ENCODE assay signal across 16 cellular contexts in genomic region chr6:154227862-154228520, GRCh38.
DNase-seq lines count a peak whose midpoint lies in the region; ATAC-seq and TF ChIP-seq lines count a peak whose summit lies in the region.
"Had no signal": no experiment of that assay in that cellular context is flagged by ENCODE, and none has a peak within 500 bp of the region (broad histone marks: within the 10 kb centered on the region; RNA-seq: fewer than 3 reads in every experiment).

No MANE protein-coding gene starts in this region.

- intact Hi-C loops in activated CD4-positive, alpha-beta memory T cell treated with anti-CD3 and anti-CD28 coated beads for 36 hours (cut with micrococcal nuclease): no loop called here
- intact Hi-C loops in CD4-positive, alpha-beta memory T cell (cut with micrococcal nuclease): no loop called here
- intact Hi-C loops in tibial artery (cut with DNase I; ENCODE audit: low total_unique reads): no loop called here

- H3K27ac ChIP-seq in CD4-positive, alpha-beta memory T cell (ENCODE audit: low read depth, low read length): no peak overlapping the region
- H3K27ac ChIP-seq in tibial artery: no peak overlapping the region
- H3K27ac ChIP-seq: BLaER1, PC-9 had no signal

- DNase-seq in activated CD4-positive, alpha-beta memory T cell treated with anti-CD3 and anti-CD28 coated beads for 36 hours: no peak
- DNase-seq in activated CD4-positive, alpha-beta memory T cell treated with anti-CD3 and anti-CD28 coated beads, Interleukin-2, amount 10 ng/mL, durations not matched to agents 7 days and 5 days: no peak
- DNase-seq in CD4-positive, alpha-beta memory T cell: no peak
- DNase-seq in activated naive CD8-positive, alpha-beta T cell treated with anti-CD3 and anti-CD28 coated beads for 36 hours: no peak
- no peak for DNase-seq in natural killer cell treated with Interleukin-12 subunit alpha and Interleukin-12 subunit beta and Interleukin-15 and Interleukin-18, amount 100 ng/mL, for 72 hours (ENCODE audit: low spot score)
- no peak for DNase-seq in SIG-M5 (lab: John Stamatoyannopoulos, UW)
- DNase-seq in tibial artery: no peak
- DNase-seq: 8988T, NCI-H187 treated with DMSO at 0.1 percent for 48 hours, NCI-H446, NCI-H774, PC-9 had no signal

- CTCF ChIA-PET in activated CD4-positive, alpha-beta memory T cell treated with anti-CD3 and anti-CD28 coated beads for 36 hours (lab: Charles Lee): no interaction called here
- CTCF ChIA-PET in activated CD4-positive, alpha-beta memory T cell treated with anti-CD3 and anti-CD28 coated beads, Interleukin-2, amount 10 ng/mL, durations not matched to agents 7 days and 5 days (lab: Charles Lee): interaction anchor here (0.7 to 1.3 kb wide), 2 partner anchors 9 to 49 kb away, joined by 3 to 4 read pairs; no protein-coding TSS in a partner anchor
- CTCF ChIA-PET in CD4-positive, alpha-beta memory T cell (lab: Charles Lee; ENCODE audit: partially characterized antibody): interaction anchor here (0.6 to 1.4 kb wide), 3 partner anchors 11 to 64 kb away, joined by 3 to 4 read pairs (median 3); no protein-coding TSS in a partner anchor

- POLR2A ChIA-PET in activated CD4-positive, alpha-beta memory T cell treated with anti-CD3 and anti-CD28 coated beads for 36 hours (lab: Charles Lee): interaction anchor here (1.0 kb wide), 1 partner anchor 19 kb away, joined by 3 read pairs; no protein-coding TSS in a partner anchor
- POLR2A ChIA-PET in activated CD4-positive, alpha-beta memory T cell treated with anti-CD3 and anti-CD28 coated beads, Interleukin-2, amount 10 ng/mL, durations not matched to agents 7 days and 5 days (lab: Charles Lee): no interaction called here
- POLR2A ChIA-PET in CD4-positive, alpha-beta memory T cell (lab: Charles Lee; ENCODE audit: partially characterized antibody): no interaction called here

- H3K4me1 Mint-ChIP-seq in activated CD4-positive, alpha-beta memory T cell treated with anti-CD3 and anti-CD28 coated beads for 36 hours (ENCODE audit: low read depth): peaks cover 77% of the 10 kb centered on the region
- peaks cover 48% of the 10 kb centered on the region for H3K4me1 Mint-ChIP-seq in activated CD4-positive, alpha-beta memory T cell treated with anti-CD3 and anti-CD28 coated beads, Interleukin-2, amount 10 ng/mL, durations not matched to agents 7 days and 5 days
- H3K4me1 Mint-ChIP-seq in CD4-positive, alpha-beta memory T cell: peaks cover 54 to 85% (median 72%) of the 10 kb centered on the region in 4 donors
- H3K4me1 Mint-ChIP-seq in activated naive CD8-positive, alpha-beta T cell treated with anti-CD3 and anti-CD28 coated beads for 36 hours: peaks cover 70% of the 10 kb centered on the region
- peaks cover 55 to 59% of the 10 kb centered on the region in 2 donors for H3K4me1 Mint-ChIP-seq in natural killer cell treated with Interleukin-12 subunit alpha and Interleukin-12 subunit beta and Interleukin-15 and Interleukin-18, amount 100 ng/mL, for 72 hours (ENCODE audit: low read depth in 2 of 2)

- peaks cover 75% of the 10 kb centered on the region for H3K4me1 ChIP-seq in CD4-positive, alpha-beta memory T cell (ENCODE audit: insufficient read depth, low read length)
- H3K4me1 ChIP-seq in tibial artery: no peaks in the 10 kb centered on the region

- peak overlapping the region; percentile 1 for H3K27ac Mint-ChIP-seq in activated CD4-positive, alpha-beta memory T cell treated with anti-CD3 and anti-CD28 coated beads for 36 hours
- no peak overlapping the region for H3K27ac Mint-ChIP-seq in activated CD4-positive, alpha-beta memory T cell treated with anti-CD3 and anti-CD28 coated beads, Interleukin-2, amount 10 ng/mL, durations not matched to agents 7 days and 5 days
- peak overlapping the region; percentile 5 to 76 (median 54) for H3K27ac Mint-ChIP-seq in CD4-positive, alpha-beta memory T cell
- peak overlapping the region; percentile 89 for H3K27ac Mint-ChIP-seq in activated naive CD8-positive, alpha-beta T cell treated with anti-CD3 and anti-CD28 coated beads for 36 hours
- H3K27ac Mint-ChIP-seq in natural killer cell treated with Interleukin-12 subunit alpha and Interleukin-12 subunit beta and Interleukin-15 and Interleukin-18, amount 100 ng/mL, for 72 hours: peak overlapping the region; percentile 98 to 99
- H3K27ac Mint-ChIP-seq: IgD-negative memory B cell had no signal

- no peak for TF ChIP-seq CTCF in tibial artery (IDR thresholded peaks at IDR 0.05)

- no peaks in the 10 kb centered on the region for H3K27me3 Mint-ChIP-seq in activated CD4-positive, alpha-beta memory T cell treated with anti-CD3 and anti-CD28 coated beads for 36 hours
- no peaks in the 10 kb centered on the region for H3K27me3 Mint-ChIP-seq in activated CD4-positive, alpha-beta memory T cell treated with anti-CD3 and anti-CD28 coated beads, Interleukin-2, amount 10 ng/mL, durations not matched to agents 7 days and 5 days
- no peaks in the 10 kb centered on the region for H3K27me3 Mint-ChIP-seq in CD4-positive, alpha-beta memory T cell
- H3K27me3 Mint-ChIP-seq in activated naive CD8-positive, alpha-beta T cell treated with anti-CD3 and anti-CD28 coated beads for 36 hours: no peaks in the 10 kb centered on the region
- no peaks in the 10 kb centered on the region for H3K27me3 Mint-ChIP-seq in natural killer cell treated with Interleukin-12 subunit alpha and Interleukin-12 subunit beta and Interleukin-15 and Interleukin-18, amount 100 ng/mL, for 72 hours

- peaks cover 4% of the 10 kb centered on the region for H3K36me3 ChIP-seq in CD4-positive, alpha-beta memory T cell (ENCODE audit: insufficient read depth, low read length)
- H3K36me3 ChIP-seq in tibial artery: no peaks in the 10 kb centered on the region
- H3K36me3 ChIP-seq: BLaER1 had no signal

- no peaks in the 10 kb centered on the region for H3K36me3 Mint-ChIP-seq in activated CD4-positive, alpha-beta memory T cell treated with anti-CD3 and anti-CD28 coated beads for 36 hours
- peaks cover 2% of the 10 kb centered on the region for H3K36me3 Mint-ChIP-seq in activated CD4-positive, alpha-beta memory T cell treated with anti-CD3 and anti-CD28 coated beads, Interleukin-2, amount 10 ng/mL, durations not matched to agents 7 days and 5 days (ENCODE audit: low read depth)
- peaks cover 22 to 34% of the 10 kb centered on the region in 2 donors for H3K36me3 Mint-ChIP-seq in CD4-positive, alpha-beta memory T cell
- peaks cover 38% of the 10 kb centered on the region for H3K36me3 Mint-ChIP-seq in activated naive CD8-positive, alpha-beta T cell treated with anti-CD3 and anti-CD28 coated beads for 36 hours
- H3K36me3 Mint-ChIP-seq in natural killer cell treated with Interleukin-12 subunit alpha and Interleukin-12 subunit beta and Interleukin-15 and Interleukin-18, amount 100 ng/mL, for 72 hours: peaks cover 6% of the 10 kb centered on the region
- H3K36me3 Mint-ChIP-seq: IgD-negative memory B cell had no signal

- no peak for ATAC-seq in natural killer cell treated with Interleukin-12 subunit alpha and Interleukin-12 subunit beta and Interleukin-15 and Interleukin-18, amount 100 ng/mL, for 72 hours
- ATAC-seq in GM21576 (IDR thresholded peaks at IDR 0.05; ENCODE audit: unreplicated experiment): no peak
- ATAC-seq: HCT116 had no signal

- no peak overlapping the region for H3K4me3 Mint-ChIP-seq in activated CD4-positive, alpha-beta memory T cell treated with anti-CD3 and anti-CD28 coated beads for 36 hours
- H3K4me3 Mint-ChIP-seq in activated CD4-positive, alpha-beta memory T cell treated with anti-CD3 and anti-CD28 coated beads, Interleukin-2, amount 10 ng/mL, durations not matched to agents 7 days and 5 days: no peak overlapping the region
- peak overlapping the region in 5 of 8 donors; percentile 25 to 94 (median 45) for H3K4me3 Mint-ChIP-seq in CD4-positive, alpha-beta memory T cell
- no peak overlapping the region for H3K4me3 Mint-ChIP-seq in activated naive CD8-positive, alpha-beta T cell treated with anti-CD3 and anti-CD28 coated beads for 36 hours
- H3K4me3 Mint-ChIP-seq in natural killer cell treated with Interleukin-12 subunit alpha and Interleukin-12 subunit beta and Interleukin-15 and Interleukin-18, amount 100 ng/mL, for 72 hours: no peak overlapping the region
- H3K4me3 Mint-ChIP-seq: IgD-negative memory B cell had no signal

- no peaks in the 10 kb centered on the region for H3K9me3 Mint-ChIP-seq in activated CD4-positive, alpha-beta memory T cell treated with anti-CD3 and anti-CD28 coated beads for 36 hours
- H3K9me3 Mint-ChIP-seq in activated CD4-positive, alpha-beta memory T cell treated with anti-CD3 and anti-CD28 coated beads, Interleukin-2, amount 10 ng/mL, durations not matched to agents 7 days and 5 days: no peaks in the 10 kb centered on the region
- no peaks in the 10 kb centered on the region for H3K9me3 Mint-ChIP-seq in CD4-positive, alpha-beta memory T cell
- H3K9me3 Mint-ChIP-seq in activated naive CD8-positive, alpha-beta T cell treated with anti-CD3 and anti-CD28 coated beads for 36 hours: peaks cover 4% of the 10 kb centered on the region
- H3K9me3 Mint-ChIP-seq in natural killer cell treated with Interleukin-12 subunit alpha and Interleukin-12 subunit beta and Interleukin-15 and Interleukin-18, amount 100 ng/mL, for 72 hours: no peaks in the 10 kb centered on the region
- H3K9me3 Mint-ChIP-seq: IgD-negative memory B cell had no signal

- no peaks in the 10 kb centered on the region for H3K27me3 ChIP-seq in CD4-positive, alpha-beta memory T cell (ENCODE audit: insufficient read depth, low read length)
- H3K27me3 ChIP-seq in tibial artery: no peaks in the 10 kb centered on the region
- H3K27me3 ChIP-seq: BLaER1 had no signal

- H3K9me3 ChIP-seq in CD4-positive, alpha-beta memory T cell (ENCODE audit: control insufficient read depth in 1 of 2, low read length in 2 of 2): no peaks in the 10 kb centered on the region
- H3K9me3 ChIP-seq in tibial artery: no peaks in the 10 kb centered on the region

- no peak overlapping the region for H3K4me3 ChIP-seq in CD4-positive, alpha-beta memory T cell (ENCODE audit: low read length in 2 of 2)
- H3K4me3 ChIP-seq in tibial artery: no peak overlapping the region
- H3K4me3 ChIP-seq: BLaER1, PC-9 had no signal

Comparison
In these comparisons a context has a peak if more than half of its experiments do, and no peak if none do; other contexts are left out.
1. H3K4me3 Mint-ChIP-seq: peak in CD4-positive, alpha-beta memory T cell (5 of 8); none in activated CD4-positive, alpha-beta memory T cell treated with anti-CD3 and anti-CD28 coated beads for 36 hours (single experiment), activated CD4-positive, alpha-beta memory T cell treated with anti-CD3 and anti-CD28 coated beads, Interleukin-2, amount 10 ng/mL, durations not matched to agents 7 days and 5 days (single experiment), activated naive CD8-positive, alpha-beta T cell treated with anti-CD3 and anti-CD28 coated beads for 36 hours (single experiment) and natural killer cell treated with Interleukin-12 subunit alpha and Interleukin-12 subunit beta and Interleukin-15 and Interleukin-18, amount 100 ng/mL, for 72 hours (single experiment).